In genomic region chr3:194682651-194683310, GRCh38 we compare ENCODE assay signal across 8 cellular contexts. TPM values are rescaled to one million over a fixed set of nuclear protein-coding genes. Genes with fewer than 3 reads are reported as not detected.
A peak's percentile ranks its signal among the peaks of the same experiment; 100 is the strongest.
DNase-seq lines count a peak whose midpoint lies in the region; ATAC-seq, FAIRE-seq and TF ChIP-seq lines count a peak whose summit lies in the region.

No MANE protein-coding gene starts in this region.

- DNase-seq in A172 (ENCODE audit: low spot score) (peak; percentile 93), GM18507 (ENCODE audit: extremely low spot score, insufficient read length, low read depth) (no peak), NCI-H460 (ENCODE audit: extremely low read depth, low read depth) (peak; percentile 64), chondrocyte (ENCODE audit: low spot score) (no peak), left kidney (ENCODE audit: low read depth, low spot score) (peak; percentile 94)
- DNase-seq in activated CD4-positive, CD25-positive, alpha-beta regulatory T cell treated with anti-CD3 and anti-CD28 coated beads, Interleukin-2, amount 50 U/mL, for 16 hours (ENCODE audit: low read depth, low spot score): peak; percentile 57
- peak; percentile 47 to 54 for DNase-seq in stimulated activated CD4-positive, alpha-beta T cell treated with anti-CD3 and anti-CD28 coated beads, Interleukin-2, amount 100 ng/mL, for 48 hours

- H3K9me3 Mint-ChIP-seq in chondrocyte (ENCODE audit: low read depth): no peaks in the 10 kb centered on the region

- peaks cover 26% of the 10 kb centered on the region for H3K4me1 Mint-ChIP-seq in chondrocyte (ENCODE audit: low read depth)

- peak; percentile 63 for ATAC-seq in HG03354 (IDR thresholded peaks at IDR 0.05; ENCODE audit: poor library complexity, severe bottlenecking, unreplicated experiment)

- H3K27ac Mint-ChIP-seq in chondrocyte (ENCODE audit: unreplicated experiment): peak overlapping the region; percentile 86

- no peak overlapping the region for H3K4me3 Mint-ChIP-seq in chondrocyte (ENCODE audit: unreplicated experiment)

- peaks cover 3% of the 10 kb centered on the region for H3K27me3 Mint-ChIP-seq in chondrocyte (ENCODE audit: low read depth)

- peak; percentile 97 for TF ChIP-seq CTCF in chondrocyte (IDR thresholded peaks at IDR 0.05)

- H3K36me3 Mint-ChIP-seq in chondrocyte (ENCODE audit: low read depth): no peaks in the 10 kb centered on the region

- FAIRE-seq in GM18507 (lab: Jason Lieb, UNC): peak; percentile 96

RNA-seq across cellular contexts. Expression of gene FAM43A, which starts 2.9 kb away (rescaled TPM):
- total RNA-seq in A172 (2014; rRNA removed; shearing (Covaris generic)): 8.2 and 10.4 TPM in 2 replicates
- 0.42 and 0.72 TPM in 2 replicates for total RNA-seq in NCI-H460 (2014; rRNA removed; shearing (Covaris generic))
- 0.30 and 1.3 TPM in 2 replicates for polyA plus RNA-seq in NCI-H460 (2014; cell fraction: nucleus; rRNA removed)
- total RNA-seq in chondrocyte: 22.8 to 25.3 TPM (median 25.1 TPM) in 3 replicates

RNA-seq across cellular contexts. Expression of gene LSG1, which starts 10.8 kb away (rescaled TPM):
- 55.1 and 72.7 TPM in 2 replicates for total RNA-seq in A172 (2014; rRNA removed; shearing (Covaris generic))
- total RNA-seq in NCI-H460 (2014; rRNA removed; shearing (Covaris generic)): 31.4 and 34.9 TPM in 2 replicates
- polyA plus RNA-seq in NCI-H460 (2014; cell fraction: nucleus; rRNA removed): 52.6 and 92.4 TPM in 2 replicates
- 20.4 to 30.2 TPM (median 22.5 TPM) in 3 replicates for total RNA-seq in chondrocyte

RNA-seq across cellular contexts. Expression of gene TMEM44, which starts 49.6 kb away (rescaled TPM):
- total RNA-seq in A172 (2014; rRNA removed; shearing (Covaris generic)): 14.2 and 15.4 TPM in 2 replicates
- total RNA-seq in NCI-H460 (2014; rRNA removed; shearing (Covaris generic)): 4.9 and 5.2 TPM in 2 replicates
- polyA plus RNA-seq in NCI-H460 (2014; cell fraction: nucleus; rRNA removed): 15.1 and 27.3 TPM in 2 replicates
- 14.5 to 25.1 TPM (median 25.0 TPM) in 3 replicates for total RNA-seq in chondrocyte

Comparison
In these comparisons a context has a peak if more than half of its experiments do, and no peak if none do; other contexts are left out.
1. DNase-seq: peak in A172 (single experiment), NCI-H460 (single experiment), activated CD4-positive, CD25-positive, alpha-beta regulatory T cell treated with anti-CD3 and anti-CD28 coated beads, Interleukin-2, amount 50 U/mL, for 16 hours (single experiment), left kidney (single experiment) and stimulated activated CD4-positive, alpha-beta T cell treated with anti-CD3 and anti-CD28 coated beads, Interleukin-2, amount 100 ng/mL, for 48 hours (2 of 2); none in GM18507 (single experiment) and chondrocyte (single experiment).